ENCODE assay signal across 11 cellular contexts in genomic region chr17:59375858-59376257, GRCh38. TPM values are rescaled to one million over a fixed set of nuclear protein-coding genes. Genes with fewer than 3 reads are reported as not detected.
DNase-seq lines count a peak whose midpoint lies in the region; ATAC-seq and TF ChIP-seq lines count a peak whose summit lies in the region.
"Had no signal": no experiment of that assay in that cellular context is flagged by ENCODE, and none has a peak within 500 bp of the region (broad histone marks: within the 10 kb centered on the region; RNA-seq: fewer than 3 reads in every experiment).

No MANE protein-coding gene starts in this region.

- no TSS peak for BruUV-seq in Calu3 (replicated peaks; lab: Mats Ljungman, UMichigan)

- peaks cover 52 to 95% of the 10 kb centered on the region in 2 donors for H3K4me1 ChIP-seq in ascending aorta

- H3K27ac ChIP-seq in ascending aorta: peak overlapping the region; percentile 94 to 95
- peak overlapping the region; percentile 99 for H3K27ac ChIP-seq in substantia nigra (ENCODE audit: low read depth, low read length, poor library complexity, severe bottlenecking)

- H3K4me1 Mint-ChIP-seq in activated naive CD4-positive, alpha-beta T cell treated with anti-CD3 and anti-CD28 coated beads, Interleukin-2, amount 10 ng/mL, durations not matched to agents 7 days and 5 days: peaks cover 67% of the 10 kb centered on the region
- H3K4me1 Mint-ChIP-seq in Calu3 (ENCODE audit: low read depth, unreplicated experiment): peaks cover 18% of the 10 kb centered on the region

- H3K36me3 ChIP-seq in ascending aorta: no peaks in the 10 kb centered on the region

- no peak for TF ChIP-seq CTCF in ascending aorta (IDR thresholded peaks at IDR 0.05)
- no peak for TF ChIP-seq CTCF in Calu3 (IDR thresholded peaks at IDR 0.05; ENCODE audit: unreplicated experiment)

- no peak for DNase-seq in activated naive CD4-positive, alpha-beta T cell treated with anti-CD3 and anti-CD28 coated beads, Interleukin-2, amount 10 ng/mL, durations not matched to agents 7 days and 5 days
- no peak for DNase-seq in activated naive CD4-positive, alpha-beta T cell treated with anti-CD3 and anti-CD28 coated beads, Interleukin-2, amount 50 U/mL, for 72 hours (ENCODE audit: low spot score in 2 of 2)
- DNase-seq in ascending aorta (ENCODE audit: low spot score in 2 of 2) (no peak), substantia nigra (lab: John Stamatoyannopoulos, UW) (no peak), NCI-H446 (lab: John Stamatoyannopoulos, UW) (no peak), Calu3 (no peak)
- DNase-seq: activated CD8-positive, alpha-beta memory T cell treated with anti-CD3 and anti-CD28 coated beads, Interleukin-2, amount 10 ng/mL, durations not matched to agents 7 days and 5 days; mesenchymal stem cell; T-cell had no signal

- CTCF ChIA-PET in activated naive CD4-positive, alpha-beta T cell treated with anti-CD3 and anti-CD28 coated beads, Interleukin-2, amount 10 ng/mL, durations not matched to agents 7 days and 5 days (lab: Charles Lee): interaction anchor here (0.6 to 1.5 kb wide), 3 partner anchors 46 to 65 kb away, joined by 3 read pairs; no protein-coding TSS in a partner anchor
- CTCF ChIA-PET in Calu3 (lab: Charles Lee): no interaction called here

- H3K27ac Mint-ChIP-seq in activated naive CD4-positive, alpha-beta T cell treated with anti-CD3 and anti-CD28 coated beads, Interleukin-2, amount 10 ng/mL, durations not matched to agents 7 days and 5 days: peak overlapping the region; percentile 67
- peak overlapping the region in 1 of 2 donors; percentile 34 for H3K27ac Mint-ChIP-seq in activated naive CD4-positive, alpha-beta T cell treated with anti-CD3 and anti-CD28 coated beads, Interleukin-2, amount 50 U/mL, for 72 hours
- no peak overlapping the region for H3K27ac Mint-ChIP-seq in Calu3 (ENCODE audit: unreplicated experiment)

- no peaks in the 10 kb centered on the region for H3K9me3 ChIP-seq in ascending aorta

- intact Hi-C loops in ascending aorta (cut with DNase I): loop anchor here (10.0 kb wide), 1 partner anchor 459 kb away; no protein-coding TSS in a partner anchor
- intact Hi-C loops in Calu3 (cut with micrococcal nuclease; ENCODE audit: unreplicated experiment): no loop called here

- H3K9me3 Mint-ChIP-seq in activated naive CD4-positive, alpha-beta T cell treated with anti-CD3 and anti-CD28 coated beads, Interleukin-2, amount 10 ng/mL, durations not matched to agents 7 days and 5 days: no peaks in the 10 kb centered on the region
- H3K9me3 Mint-ChIP-seq in activated naive CD4-positive, alpha-beta T cell treated with anti-CD3 and anti-CD28 coated beads, Interleukin-2, amount 50 U/mL, for 72 hours: peaks cover 0 to 3% of the 10 kb centered on the region in 2 donors
- H3K9me3 Mint-ChIP-seq in Calu3 (ENCODE audit: low read depth, unreplicated experiment): no peaks in the 10 kb centered on the region
- H3K9me3 Mint-ChIP-seq: T-cell had no signal

- no peaks in the 10 kb centered on the region for H3K27me3 Mint-ChIP-seq in activated naive CD4-positive, alpha-beta T cell treated with anti-CD3 and anti-CD28 coated beads, Interleukin-2, amount 10 ng/mL, durations not matched to agents 7 days and 5 days
- no peaks in the 10 kb centered on the region for H3K27me3 Mint-ChIP-seq in Calu3 (ENCODE audit: unreplicated experiment)
- H3K27me3 Mint-ChIP-seq: activated CD8-positive, alpha-beta memory T cell treated with anti-CD3 and anti-CD28 coated beads, Interleukin-2, amount 10 ng/mL, durations not matched to agents 7 days and 5 days; T-cell had no signal

- H3K36me3 Mint-ChIP-seq in activated naive CD4-positive, alpha-beta T cell treated with anti-CD3 and anti-CD28 coated beads, Interleukin-2, amount 10 ng/mL, durations not matched to agents 7 days and 5 days: peaks cover 22% of the 10 kb centered on the region
- H3K36me3 Mint-ChIP-seq in activated naive CD4-positive, alpha-beta T cell treated with anti-CD3 and anti-CD28 coated beads, Interleukin-2, amount 50 U/mL, for 72 hours: peaks cover 0 to 13% of the 10 kb centered on the region in 2 donors
- H3K36me3 Mint-ChIP-seq in Calu3 (ENCODE audit: insufficient read depth, unreplicated experiment): no peaks in the 10 kb centered on the region

- H3K4me3 Mint-ChIP-seq in activated naive CD4-positive, alpha-beta T cell treated with anti-CD3 and anti-CD28 coated beads, Interleukin-2, amount 10 ng/mL, durations not matched to agents 7 days and 5 days: no peak overlapping the region
- H3K4me3 Mint-ChIP-seq in Calu3 (ENCODE audit: low read depth, unreplicated experiment): no peak overlapping the region
- H3K4me3 Mint-ChIP-seq: activated CD8-positive, alpha-beta memory T cell treated with anti-CD3 and anti-CD28 coated beads, Interleukin-2, amount 10 ng/mL, durations not matched to agents 7 days and 5 days had no signal

- no peaks in the 10 kb centered on the region for H3K27me3 ChIP-seq in ascending aorta

- no peak overlapping the region for H3K4me3 ChIP-seq in ascending aorta

- no peak for ATAC-seq in activated naive CD4-positive, alpha-beta T cell treated with anti-CD3 and anti-CD28 coated beads, Interleukin-2, amount 50 U/mL, for 72 hours
- ATAC-seq in GM21737 (IDR thresholded peaks at IDR 0.05; ENCODE audit: unreplicated experiment) (peak; percentile 46), HG03139 (IDR thresholded peaks at IDR 0.05; ENCODE audit: unreplicated experiment) (no peak)
- ATAC-seq: activated CD8-positive, alpha-beta memory T cell treated with anti-CD3 and anti-CD28 coated beads, Interleukin-2, amount 10 ng/mL, durations not matched to agents 7 days and 5 days; T-cell had no signal

RNA-seq across cellular contexts. Expression of gene YPEL2, which starts 44.4 kb away (rescaled TPM):
- total RNA-seq in activated naive CD4-positive, alpha-beta T cell treated with anti-CD3 and anti-CD28 coated beads, Interleukin-2, amount 50 U/mL, for 72 hours: 1 to 10 TPM; 6.6 to 7.0 TPM
- total RNA-seq in ascending aorta (10.5 TPM), Calu3 (2022) (2.3 and 4.1 TPM in 2 replicates)
